18 cellular contexts compared by ENCODE assay signal in the genomic region with DNA sequence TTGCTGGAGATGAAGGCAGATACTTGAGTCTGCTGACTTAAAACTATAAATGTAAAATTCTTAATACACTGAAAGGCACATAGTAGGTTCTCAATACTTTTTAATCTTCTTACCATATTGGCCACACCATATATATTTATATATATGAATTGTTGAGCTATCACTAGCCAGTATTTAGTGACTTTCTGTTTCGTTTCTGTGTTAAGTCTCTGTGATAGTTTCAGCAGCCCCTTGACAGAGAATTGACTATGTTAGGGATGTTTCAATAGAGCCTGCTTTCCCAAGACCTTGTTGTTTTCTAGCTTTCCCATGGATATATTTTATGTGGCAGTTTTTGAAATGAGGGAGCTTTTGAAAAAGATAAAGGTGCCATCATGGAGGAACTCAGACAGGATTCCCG.
"Had no signal": no experiment of that assay in that cellular context is flagged by ENCODE, and none has a peak within 500 bp of the region (broad histone marks: within the 10 kb centered on the region; RNA-seq: fewer than 3 reads in every experiment).

No MANE protein-coding gene starts in this region.

- H3K27ac ChIP-seq: adrenal gland, colonic mucosa, left lung, right atrium auricular region, thyroid gland, uterus had no signal

- H3K36me3 ChIP-seq: adrenal gland, colonic mucosa, left lung, right atrium auricular region, thyroid gland, uterus had no signal

- H3K9me3 ChIP-seq: adrenal gland, colonic mucosa, left lung, right atrium auricular region, thyroid gland, uterus had no signal

- DNase-seq: activated B cell treated with CpG ODN at 0.5 μM for 24 hours; activated CD4-positive, alpha-beta T cell treated with anti-CD3 and anti-CD28 coated beads, Interleukin-2, amount 10 ng/mL, durations not matched to agents 7 days and 5 days; activated CD8-positive, alpha-beta memory T cell treated with anti-CD3 and anti-CD28 coated beads for 24 hours; activated naive CD4-positive, alpha-beta T cell treated with anti-CD3 and anti-CD28 coated beads, Interleukin-2, amount 10 ng/mL, durations not matched to agents 7 days and 5 days; adrenal gland; caudate nucleus; colonic mucosa; foreskin melanocyte; islet precursor cell; left lung; mucosa of descending colon; naive thymus-derived CD8-positive, alpha-beta T cell; nucleus accumbens; small intestine; thyroid gland; uterus had no signal

- FAIRE-seq: small intestine had no signal

- ATAC-seq: activated T-helper 17 cell treated with anti-CD3 and anti-CD28 coated beads, Interleukin-2, amount 50 U/mL, for 72 hours; left lung; mucosa of descending colon; naive thymus-derived CD8-positive, alpha-beta T cell had no signal

- H3K4me3 ChIP-seq: adrenal gland, colonic mucosa, left lung, mucosa of descending colon, right atrium auricular region, thyroid gland, uterus had no signal

- H3K4me1 ChIP-seq: adrenal gland, colonic mucosa, left lung, right atrium auricular region, thyroid gland, uterus had no signal

- H3K27me3 ChIP-seq: adrenal gland, colonic mucosa, left lung, right atrium auricular region, thyroid gland, uterus had no signal
